ENCODE assay signal across 4 cellular contexts in the genomic region with DNA sequence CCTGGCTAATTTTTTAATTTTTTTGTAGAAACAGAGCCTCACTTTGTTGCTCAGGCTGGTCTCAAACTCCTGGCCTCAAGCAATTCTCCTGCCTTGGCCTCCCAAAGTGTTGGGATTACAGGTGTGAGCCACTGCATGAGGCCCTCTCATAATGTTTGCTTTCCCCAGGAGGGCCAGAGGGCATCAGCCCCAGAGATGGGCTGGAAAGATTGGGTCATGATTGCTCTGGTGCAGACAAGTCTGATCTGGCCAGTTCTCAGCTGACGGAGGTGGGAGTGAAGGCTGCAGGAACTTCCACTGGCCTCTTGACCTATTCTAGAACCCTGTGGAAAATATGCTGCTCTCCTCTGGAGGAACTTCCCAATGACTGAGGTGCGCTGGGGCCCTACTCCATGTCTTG.
TF ChIP-seq lines count a peak whose summit lies in the region.

No MANE protein-coding gene starts in this region.

TF ChIP-seq in liver, 16 proteins besides CTCF, POLR2A, EP300 and RAD21 (continues in another document):
- TF ChIP-seq YY1 (IDR thresholded peaks at IDR 0.05) (no peak), JUND (IDR thresholded peaks at IDR 0.05) (peak in 1 of 2 donors; percentile 61), HNF4A (conservative IDR thresholded peaks at IDR 0.05) (peak in 1 of 2 donors; percentile 45), RXRA (IDR thresholded peaks at IDR 0.05) (peak; percentile 39 to 84), TAF1 (conservative IDR thresholded peaks at IDR 0.05) (no peak)
- TF ChIP-seq, protein P1, sequence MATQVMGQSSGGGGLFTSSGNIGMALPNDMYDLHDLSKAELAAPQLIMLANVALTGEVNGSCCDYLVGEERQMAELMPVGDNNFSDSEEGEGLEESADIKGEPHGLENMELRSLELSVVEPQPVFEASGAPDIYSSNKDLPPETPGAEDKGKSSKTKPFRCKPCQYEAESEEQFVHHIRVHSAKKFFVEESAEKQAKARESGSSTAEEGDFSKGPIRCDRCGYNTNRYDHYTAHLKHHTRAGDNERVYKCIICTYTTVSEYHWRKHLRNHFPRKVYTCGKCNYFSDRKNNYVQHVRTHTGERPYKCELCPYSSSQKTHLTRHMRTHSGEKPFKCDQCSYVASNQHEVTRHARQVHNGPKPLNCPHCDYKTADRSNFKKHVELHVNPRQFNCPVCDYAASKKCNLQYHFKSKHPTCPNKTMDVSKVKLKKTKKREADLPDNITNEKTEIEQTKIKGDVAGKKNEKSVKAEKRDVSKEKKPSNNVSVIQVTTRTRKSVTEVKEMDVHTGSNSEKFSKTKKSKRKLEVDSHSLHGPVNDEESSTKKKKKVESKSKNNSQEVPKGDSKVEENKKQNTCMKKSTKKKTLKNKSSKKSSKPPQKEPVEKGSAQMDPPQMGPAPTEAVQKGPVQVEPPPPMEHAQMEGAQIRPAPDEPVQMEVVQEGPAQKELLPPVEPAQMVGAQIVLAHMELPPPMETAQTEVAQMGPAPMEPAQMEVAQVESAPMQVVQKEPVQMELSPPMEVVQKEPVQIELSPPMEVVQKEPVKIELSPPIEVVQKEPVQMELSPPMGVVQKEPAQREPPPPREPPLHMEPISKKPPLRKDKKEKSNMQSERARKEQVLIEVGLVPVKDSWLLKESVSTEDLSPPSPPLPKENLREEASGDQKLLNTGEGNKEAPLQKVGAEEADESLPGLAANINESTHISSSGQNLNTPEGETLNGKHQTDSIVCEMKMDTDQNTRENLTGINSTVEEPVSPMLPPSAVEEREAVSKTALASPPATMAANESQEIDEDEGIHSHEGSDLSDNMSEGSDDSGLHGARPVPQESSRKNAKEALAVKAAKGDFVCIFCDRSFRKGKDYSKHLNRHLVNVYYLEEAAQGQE (IDR thresholded peaks at IDR 0.05): no peak
- TF ChIP-seq, protein P2, sequence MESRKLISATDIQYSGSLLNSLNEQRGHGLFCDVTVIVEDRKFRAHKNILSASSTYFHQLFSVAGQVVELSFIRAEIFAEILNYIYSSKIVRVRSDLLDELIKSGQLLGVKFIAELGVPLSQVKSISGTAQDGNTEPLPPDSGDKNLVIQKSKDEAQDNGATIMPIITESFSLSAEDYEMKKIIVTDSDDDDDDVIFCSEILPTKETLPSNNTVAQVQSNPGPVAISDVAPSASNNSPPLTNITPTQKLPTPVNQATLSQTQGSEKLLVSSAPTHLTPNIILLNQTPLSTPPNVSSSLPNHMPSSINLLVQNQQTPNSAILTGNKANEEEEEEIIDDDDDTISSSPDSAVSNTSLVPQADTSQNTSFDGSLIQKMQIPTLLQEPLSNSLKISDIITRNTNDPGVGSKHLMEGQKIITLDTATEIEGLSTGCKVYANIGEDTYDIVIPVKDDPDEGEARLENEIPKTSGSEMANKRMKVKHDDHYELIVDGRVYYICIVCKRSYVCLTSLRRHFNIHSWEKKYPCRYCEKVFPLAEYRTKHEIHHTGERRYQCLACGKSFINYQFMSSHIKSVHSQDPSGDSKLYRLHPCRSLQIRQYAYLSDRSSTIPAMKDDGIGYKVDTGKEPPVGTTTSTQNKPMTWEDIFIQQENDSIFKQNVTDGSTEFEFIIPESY (IDR thresholded peaks at IDR 0.05): no peak
- TF ChIP-seq, protein P3, sequence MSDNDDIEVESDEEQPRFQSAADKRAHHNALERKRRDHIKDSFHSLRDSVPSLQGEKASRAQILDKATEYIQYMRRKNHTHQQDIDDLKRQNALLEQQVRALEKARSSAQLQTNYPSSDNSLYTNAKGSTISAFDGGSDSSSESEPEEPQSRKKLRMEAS (IDR thresholded peaks at IDR 0.05): no peak

TF ChIP-seq in HepG2, 621 proteins besides CTCF, POLR2A, EP300 and RAD21:
- TF ChIP-seq, protein P4, sequence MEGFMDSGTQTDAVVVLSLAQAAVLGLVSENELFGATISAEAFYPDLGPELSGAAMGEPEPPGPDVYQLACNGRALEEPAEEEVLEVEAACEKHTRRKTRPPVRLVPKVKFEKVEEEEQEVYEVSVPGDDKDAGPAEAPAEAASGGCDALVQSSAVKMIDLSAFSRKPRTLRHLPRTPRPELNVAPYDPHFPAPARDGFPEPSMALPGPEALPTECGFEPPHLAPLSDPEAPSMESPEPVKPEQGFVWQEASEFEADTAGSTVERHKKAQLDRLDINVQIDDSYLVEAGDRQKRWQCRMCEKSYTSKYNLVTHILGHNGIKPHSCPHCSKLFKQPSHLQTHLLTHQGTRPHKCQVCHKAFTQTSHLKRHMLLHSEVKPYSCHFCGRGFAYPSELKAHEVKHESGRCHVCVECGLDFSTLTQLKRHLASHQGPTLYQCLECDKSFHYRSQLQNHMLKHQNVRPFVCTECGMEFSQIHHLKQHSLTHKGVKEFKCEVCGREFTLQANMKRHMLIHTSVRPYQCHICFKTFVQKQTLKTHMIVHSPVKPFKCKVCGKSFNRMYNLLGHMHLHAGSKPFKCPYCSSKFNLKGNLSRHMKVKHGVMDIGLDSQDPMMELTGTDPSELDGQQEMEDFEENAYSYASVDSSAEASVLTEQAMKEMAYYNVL (CRISPR knock-in tag; IDR thresholded peaks at IDR 0.05; ENCODE audit: borderline replicate concordance): no peak
- TF ChIP-seq IRX3 (CRISPR knock-in tag; IDR thresholded peaks at IDR 0.05; ENCODE audit: borderline replicate concordance, low read depth) (no peak), KAT2B (IDR thresholded peaks at IDR 0.05; ENCODE audit: borderline replicate concordance, low read depth, low read length) (no peak), MAFK (conservative IDR thresholded peaks at IDR 0.05 in 1 of 2, IDR thresholded peaks at IDR 0.05 in 1 of 2; ENCODE audit: low read length in 2 of 2) (no peak)

TF ChIP-seq in K562, 482 proteins besides CTCF, POLR2A, EP300 and RAD21:
- TF ChIP-seq KLF16 (IDR thresholded peaks at IDR 0.05) (0 out of 2 replicates have a peak, but pooled peaks have one; percentile 41), ZNF551 (CRISPR knock-in tag; IDR thresholded peaks at IDR 0.05) (no peak)

TF ChIP-seq in GM12891, 5 proteins besides CTCF, POLR2A, EP300 and RAD21:
- no peak for TF ChIP-seq PAX5 (IDR thresholded peaks at IDR 0.05; ENCODE audit: insufficient read depth, low read length, severe bottlenecking)
- no peak for TF ChIP-seq POLR2AphosphoS5 (IDR thresholded peaks at IDR 0.05; ENCODE audit: low read depth, low read length)
- TF ChIP-seq TAF1 (IDR thresholded peaks at IDR 0.05; ENCODE audit: low read depth, low read length): no peak
- TF ChIP-seq SPI1 (IDR thresholded peaks at IDR 0.05; ENCODE audit: low read depth, low read length): no peak
- no peak for TF ChIP-seq POU2F2 (IDR thresholded peaks at IDR 0.05; ENCODE audit: low read depth, low read length)
